21 cellular contexts compared by ENCODE assay signal in genomic region chr11:131692151-131692550, GRCh38.
DNase-seq lines count a peak whose midpoint lies in the region; ATAC-seq, FAIRE-seq and TF ChIP-seq lines count a peak whose summit lies in the region.
"Had no signal": no experiment of that assay in that cellular context is flagged by ENCODE, and none has a peak within 500 bp of the region (broad histone marks: within the 10 kb centered on the region; RNA-seq: fewer than 3 reads in every experiment).

No MANE protein-coding gene starts in this region.

- ATAC-seq in HG03025 (IDR thresholded peaks at IDR 0.05; ENCODE audit: low FRiP score, unreplicated experiment), result no peak

- no peaks in the 10 kb centered on the region for H3K9me3 Mint-ChIP-seq in astrocyte (ENCODE audit: unreplicated experiment)

- H2AFZ ChIP-seq in astrocyte (ENCODE audit: low read depth, low read length), result no peak overlapping the region

- peak; percentile 21 for DNase-seq in Daoy (ENCODE audit: low read depth)
- DNase-seq in GM12891 (ENCODE audit: insufficient read length, low spot score), result no peak
- DNase-seq in astrocyte (ENCODE audit: low read depth), result no peak
- DNase-seq in colonic mucosa, result no peak
- no peak for DNase-seq in activated naive CD4-positive, alpha-beta T cell (lab: John Stamatoyannopoulos, UW)
- no peak for DNase-seq in midbrain (lab: John Stamatoyannopoulos, UW)
- DNase-seq: Caco-2, Kasumi-1, NCI-H1048, NCI-H1930, NCI-H446, SIG-M5 had no signal

- H3K4me3 ChIP-seq in astrocyte (ENCODE audit: insufficient read depth, low read depth, low read length) (no peak overlapping the region), iPS-15b (ENCODE audit: low read depth, low read length) (peak overlapping the region; percentile 8), colonic mucosa (no peak overlapping the region)
- H3K4me3 ChIP-seq: HAP-1, MG63 had no signal

- H3K36me3 ChIP-seq in astrocyte (ENCODE audit: insufficient read depth, low read length), result no peaks in the 10 kb centered on the region
- H3K36me3 ChIP-seq in iPS-15b (ENCODE audit: control insufficient read depth, insufficient read depth, low read length), result no peaks in the 10 kb centered on the region
- H3K36me3 ChIP-seq in colonic mucosa, result no peaks in the 10 kb centered on the region
- H3K36me3 ChIP-seq: BE2C, HAP-1, MG63 had no signal

- H3K27ac ChIP-seq in astrocyte (ENCODE audit: low read depth, low read length) (no peak overlapping the region), colonic mucosa (no peak overlapping the region)
- H3K27ac ChIP-seq: RWPE1 had no signal

- H3K9me3 ChIP-seq in astrocyte (ENCODE audit: insufficient read depth, low read depth, low read length) (no peaks in the 10 kb centered on the region), iPS-15b (ENCODE audit: control insufficient read depth, insufficient read depth, low read length) (no peaks in the 10 kb centered on the region), colonic mucosa (no peaks in the 10 kb centered on the region)
- H3K9me3 ChIP-seq: BE2C, Caco-2, HAP-1, MG63 had no signal

- peak; percentile 28 for FAIRE-seq in GM12891 (lab: Jason Lieb, UNC)
- no peak for FAIRE-seq in astrocyte (lab: Jason Lieb, UNC)
- FAIRE-seq: A204.1 had no signal

- no peaks in the 10 kb centered on the region for H3K79me2 ChIP-seq in astrocyte (ENCODE audit: insufficient read depth, low read length)

- H3K4me1 ChIP-seq in astrocyte (ENCODE audit: insufficient read depth, low read length) (peaks cover 15% of the 10 kb centered on the region), iPS-15b (ENCODE audit: control insufficient read depth, insufficient read depth, low read length) (peaks cover 4% of the 10 kb centered on the region), colonic mucosa (no peaks in the 10 kb centered on the region)
- H3K4me1 ChIP-seq: BE2C, Caco-2, HAP-1 had no signal

- peaks cover 14% of the 10 kb centered on the region for H3K4me1 Mint-ChIP-seq in astrocyte (ENCODE audit: low read depth, unreplicated experiment)

- peak overlapping the region; percentile 60 for H3K4me2 ChIP-seq in astrocyte (ENCODE audit: low read length)

- peaks cover 2% of the 10 kb centered on the region for H3K36me3 Mint-ChIP-seq in astrocyte (ENCODE audit: low read depth, unreplicated experiment)
- H3K36me3 Mint-ChIP-seq: CD4-positive, CD25-positive, alpha-beta regulatory T cell; IgD-negative memory B cell had no signal

- no peak overlapping the region for H3K9ac ChIP-seq in astrocyte (ENCODE audit: low read length)
- H3K9ac ChIP-seq in iPS-15b (ENCODE audit: low read depth, low read length), result no peak overlapping the region
- H3K9ac ChIP-seq in colonic mucosa (ENCODE audit: low read depth in 2 of 2, low read length in 2 of 2), result no peak overlapping the region

- H3K27me3 ChIP-seq in astrocyte (ENCODE audit: insufficient read depth, low read length) (no peaks in the 10 kb centered on the region), iPS-15b (ENCODE audit: control insufficient read depth, insufficient read depth, low read length) (peaks cover 56% of the 10 kb centered on the region), colonic mucosa (no peaks in the 10 kb centered on the region)
- H3K27me3 ChIP-seq: BE2C had no signal

- H3K4me3 Mint-ChIP-seq in astrocyte (ENCODE audit: unreplicated experiment), result no peak overlapping the region
- H3K4me3 Mint-ChIP-seq: CD4-positive, CD25-positive, alpha-beta regulatory T cell; IgD-negative memory B cell had no signal

- H4K20me1 ChIP-seq in astrocyte (ENCODE audit: insufficient read depth, low read length), result no peaks in the 10 kb centered on the region

- intact Hi-C loops in colonic mucosa (cut with DNase I), result no loop called here

- TF ChIP-seq CTCF in astrocyte (IDR thresholded peaks at IDR 0.05; ENCODE audit: insufficient read depth, low read depth, low read length) (no peak), colonic mucosa (IDR thresholded peaks at IDR 0.05) (no peak)

- peaks cover 22% of the 10 kb centered on the region for H3K27me3 Mint-ChIP-seq in astrocyte (ENCODE audit: low read depth, unreplicated experiment)

- TF ChIP-seq POLR2A in GM12891 (IDR thresholded peaks at IDR 0.05; ENCODE audit: low read depth, low read length), result no peak

- H3K27ac Mint-ChIP-seq in astrocyte (ENCODE audit: unreplicated experiment), result no peak overlapping the region
- H3K27ac Mint-ChIP-seq: IgD-negative memory B cell had no signal

TF ChIP-seq in GM12891, 5 proteins besides CTCF, POLR2A, EP300 and RAD21:
- no peak for TF ChIP-seq TAF1 (IDR thresholded peaks at IDR 0.05; ENCODE audit: low read depth, low read length)
- no peak for TF ChIP-seq SPI1 (IDR thresholded peaks at IDR 0.05; ENCODE audit: low read depth, low read length)
- TF ChIP-seq PAX5 (IDR thresholded peaks at IDR 0.05; ENCODE audit: insufficient read depth, low read length, severe bottlenecking), result no peak
- no peak for TF ChIP-seq POLR2AphosphoS5 (IDR thresholded peaks at IDR 0.05; ENCODE audit: low read depth, low read length)
- TF ChIP-seq POU2F2 (IDR thresholded peaks at IDR 0.05; ENCODE audit: low read depth, low read length), result no peak
